ENCODE assay signal across 18 cellular contexts in the genomic region with DNA sequence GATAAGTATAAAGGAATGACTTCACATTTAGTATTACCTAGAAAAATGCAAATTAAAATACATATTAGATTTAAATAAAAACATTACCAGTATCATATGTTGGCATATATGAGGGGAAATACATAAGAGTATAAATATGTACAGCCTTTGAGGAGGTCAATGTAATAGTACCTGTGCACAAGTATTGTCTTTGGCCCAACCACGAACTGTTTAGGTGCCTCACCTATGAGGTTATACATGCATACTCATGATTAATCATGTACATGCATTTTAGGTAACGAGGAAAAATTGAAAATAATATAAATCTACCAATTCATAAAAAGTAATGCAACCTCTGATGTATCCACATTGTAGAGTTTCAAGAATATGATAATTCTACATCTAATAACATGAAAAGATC.
DNase-seq lines count a peak whose midpoint lies in the region; ATAC-seq, FAIRE-seq and TF ChIP-seq lines count a peak whose summit lies in the region.
"Had no signal": no experiment of that assay in that cellular context is flagged by ENCODE, and none has a peak within 500 bp of the region (broad histone marks: within the 10 kb centered on the region; RNA-seq: fewer than 3 reads in every experiment).

No MANE protein-coding gene starts in this region.

- H2BK5ac ChIP-seq in IMR-90 (ENCODE audit: low read depth, low read length, poor library complexity, severe bottlenecking), result peak overlapping the region; percentile 95

- peaks cover 24% of the 10 kb centered on the region for H3K4me1 ChIP-seq in A549
- H3K4me1 ChIP-seq in IMR-90 (ENCODE audit: control insufficient read depth, insufficient read depth, low read length), result peaks cover 6% of the 10 kb centered on the region; the same call in 1 of the 2 replicates
- peaks cover 23% of the 10 kb centered on the region for H3K4me1 ChIP-seq in skeletal muscle satellite cell (ENCODE audit: control insufficient read depth, insufficient read depth, low read length)
- peaks cover 0 to 8% (median 3%) of the 10 kb centered on the region in 4 donors for H3K4me1 ChIP-seq in sigmoid colon

- H3K9me3 ChIP-seq in A549 (peaks cover 20% of the 10 kb centered on the region; the same call in 2 of the 3 replicates), IMR-90 (ENCODE audit: control insufficient read depth, insufficient read depth, low read length) (no peaks in the 10 kb centered on the region), skeletal muscle satellite cell (replicated peaks; ENCODE audit: low read length) (no peaks in the 10 kb centered on the region), sigmoid colon (no peaks in the 10 kb centered on the region)

- H3K27me3 ChIP-seq in IMR-90 (ENCODE audit: control insufficient read depth, insufficient read depth, low read length) (no peaks in the 10 kb centered on the region), brain microvascular endothelial cell (replicated peaks) (no peaks in the 10 kb centered on the region), skeletal muscle satellite cell (ENCODE audit: control insufficient read depth, insufficient read depth, low read length) (no peaks in the 10 kb centered on the region), sigmoid colon (no peaks in the 10 kb centered on the region)

- TF ChIP-seq POLR2A in A549 (IDR thresholded peaks at IDR 0.05; ENCODE audit: low read length) (no peak), IMR-90 (IDR thresholded peaks at IDR 0.05; ENCODE audit: low read depth, low read length) (no peak), sigmoid colon (IDR thresholded peaks at IDR 0.05) (no peak)

- TF ChIP-seq EP300 in A549 (IDR thresholded peaks at IDR 0.05), result no peak
- no peak for TF ChIP-seq EP300 in sigmoid colon (IDR thresholded peaks at IDR 0.05)

- no peaks in the 10 kb centered on the region for H3K79me1 ChIP-seq in IMR-90 (ENCODE audit: low read depth in 1 of 2, low read length in 2 of 2)

- no peak overlapping the region for H4K91ac ChIP-seq in IMR-90 (ENCODE audit: insufficient read depth, low read depth, low read length)

- H3K27ac Mint-ChIP-seq in activated CD8-positive, alpha-beta T cell treated with anti-CD3 and anti-CD28 coated beads for 36 hours, result no peak overlapping the region
- H3K27ac Mint-ChIP-seq: B cell; CD4-positive, alpha-beta memory T cell; GM23338 had no signal

- H3K14ac ChIP-seq in IMR-90 (replicated peaks; ENCODE audit: low read depth, low read length), result no peak overlapping the region

- no TSS peak for BruUV-seq in IMR-90 (replicated peaks; lab: Mats Ljungman, UMichigan)

- 0 out of 2 replicates have a peak overlapping the region, but pooled peaks have one; percentile 89 for H2AK5ac ChIP-seq in IMR-90 (ENCODE audit: low read depth, low read length)

- no peak overlapping the region for H2AK9ac ChIP-seq in IMR-90 (replicated peaks; ENCODE audit: low read depth, low read length, poor library complexity)

- ATAC-seq in A549, result no peak
- no peak for ATAC-seq in IMR-90 (ENCODE audit: low read depth)
- ATAC-seq in activated CD8-positive, alpha-beta T cell treated with anti-CD3 and anti-CD28 coated beads for 36 hours, result no peak
- ATAC-seq: GM12878, GM23338, HepG2 had no signal

- TF ChIP-seq RAD21 in A549 (conservative IDR thresholded peaks at IDR 0.05 in 1 of 2, IDR thresholded peaks at IDR 0.05 in 1 of 2) (no peak), IMR-90 (IDR thresholded peaks at IDR 0.05; ENCODE audit: low read length) (no peak)

- H2BK15ac ChIP-seq in IMR-90 (ENCODE audit: low read depth, low read length), result peak overlapping the region; percentile 98; the same call in 2 of the 3 replicates

- dilution Hi-C loops in IMR-90 (cut with HindIII; ENCODE audit: low sequenced_read_pairs, unreplicated experiment), result no loop called here

- no peaks in the 10 kb centered on the region for H3K4me1 Mint-ChIP-seq in activated CD8-positive, alpha-beta T cell treated with anti-CD3 and anti-CD28 coated beads for 36 hours (ENCODE audit: low read depth)
- H3K4me1 Mint-ChIP-seq: B cell; CD4-positive, alpha-beta memory T cell had no signal

- TF ChIP-seq CTCF in A549 (IDR thresholded peaks at IDR 0.05) (no peak), IMR-90 (conservative IDR thresholded peaks at IDR 0.05; ENCODE audit: low read depth, low read length) (no peak), brain microvascular endothelial cell (IDR thresholded peaks at IDR 0.05; ENCODE audit: low read depth, low read length, missing control alignments) (no peak), sigmoid colon (IDR thresholded peaks at IDR 0.05) (no peak)
- TF ChIP-seq CTCF in activated CD8-positive, alpha-beta T cell treated with anti-CD3 and anti-CD28 coated beads for 36 hours (IDR thresholded peaks at IDR 0.05), result no peak

- peak overlapping the region in 1 of 2 experiments; percentile 55; a peak in 1 of 4 replicates for H4K8ac ChIP-seq in IMR-90 (ENCODE audit: low read depth in 2 of 2, low read length in 2 of 2)

- no peak overlapping the region for H3K4ac ChIP-seq in IMR-90 (ENCODE audit: low read depth, low read length)

- intact Hi-C loops in IMR-90 (cut with micrococcal nuclease) (loop anchor here (2.0 kb wide), 1 partner anchor 181 kb away; no protein-coding TSS in a partner anchor), sigmoid colon (cut with DNase I) (no loop called here)
- intact Hi-C loops in activated CD8-positive, alpha-beta T cell treated with anti-CD3 and anti-CD28 coated beads for 36 hours (cut with micrococcal nuclease), result no loop called here

- no peaks in the 10 kb centered on the region for H3K9me1 ChIP-seq in IMR-90 (ENCODE audit: insufficient read depth, low read length)

- H4K5ac ChIP-seq in IMR-90 (ENCODE audit: low read depth, low read length), result peak overlapping the region; percentile 78

- POLR2A ChIA-PET in A549 (lab: Yijun Ruan, JAX) (no interaction called here), IMR-90 (lab: Charles Lee; ENCODE audit: unreplicated experiment) (no interaction called here)
- POLR2A ChIA-PET in activated CD8-positive, alpha-beta T cell treated with anti-CD3 and anti-CD28 coated beads for 36 hours (lab: Charles Lee), result no interaction called here

- CTCF ChIA-PET in A549 (lab: Yijun Ruan, JAX) (interaction anchor here (4.0 kb wide), 1 partner anchor 311 kb away, joined by 22 read pairs; no protein-coding TSS in a partner anchor), IMR-90 (lab: Yijun Ruan, JAX) (no interaction called here)
- CTCF ChIA-PET in activated CD8-positive, alpha-beta T cell treated with anti-CD3 and anti-CD28 coated beads for 36 hours (lab: Charles Lee), result no interaction called here

- H2BK120ac ChIP-seq in IMR-90 (ENCODE audit: low read depth, low read length), result no peak overlapping the region

- H2AFZ ChIP-seq in IMR-90 (replicated peaks; ENCODE audit: low read length, poor library complexity), result no peak overlapping the region
- H2AFZ ChIP-seq: GM23338 had no signal

- no peak overlapping the region for H3K4me3 ChIP-seq in A549
- no peak overlapping the region for H3K4me3 ChIP-seq in IMR-90 (ENCODE audit: insufficient read depth, low read depth, low read length)
- no peak overlapping the region for H3K4me3 ChIP-seq in brain microvascular endothelial cell (ENCODE audit: low read depth, low read length)
- H3K4me3 ChIP-seq in skeletal muscle satellite cell (ENCODE audit: low read length), result no peak overlapping the region
- H3K4me3 ChIP-seq in sigmoid colon, result no peak overlapping the region
- H3K4me3 ChIP-seq: GM12878, GM23338 had no signal

- H3K4me2 ChIP-seq in A549 (peak overlapping the region; percentile 61; the same call in 2 of the 3 replicates), IMR-90 (ENCODE audit: low read depth, low read length) (no peak overlapping the region), skeletal muscle satellite cell (ENCODE audit: low read length) (no peak overlapping the region)
- H3K4me2 ChIP-seq: GM23338 had no signal

- no peak for FAIRE-seq in A549 (lab: Jason Lieb, UNC)
- FAIRE-seq: GM12878, GM18507, HepG2, HTR-8/SVneo had no signal

- no peaks in the 10 kb centered on the region for H3K36me3 Mint-ChIP-seq in activated CD8-positive, alpha-beta T cell treated with anti-CD3 and anti-CD28 coated beads for 36 hours (ENCODE audit: low read depth)
- H3K36me3 Mint-ChIP-seq: CD4-positive, alpha-beta memory T cell had no signal

- 92% methylated on average over 2 of the region's 2 CpGs for WGBS in A549 (ENCODE audit: missing lambda C conversion rate)
- WGBS in IMR-90 (ENCODE audit: extremely low coverage in 2 of 2, insufficient read length in 1 of 2), 2 experiments, result no CpG with 5 or more reads among the region's 2 CpGs
- WGBS in sigmoid colon, 2 donors, result 80 to 84% methylated on average over 2 of the region's 2 CpGs

- no peak overlapping the region for H3K9ac ChIP-seq in IMR-90 (ENCODE audit: low read depth, low read length)
- H3K9ac ChIP-seq in skeletal muscle satellite cell (ENCODE audit: low read depth, low read length), result peak overlapping the region; percentile 37

- no peaks in the 10 kb centered on the region for H4K20me1 ChIP-seq in IMR-90 (ENCODE audit: insufficient read depth, low read length)

- H3K4me3 Mint-ChIP-seq in activated CD8-positive, alpha-beta T cell treated with anti-CD3 and anti-CD28 coated beads for 36 hours, result no peak overlapping the region
- H3K4me3 Mint-ChIP-seq: B cell; CD4-positive, alpha-beta memory T cell; GM23338 had no signal

- in situ Hi-C loops in IMR-90 (cut with MboI; ENCODE audit: low sequenced_read_pairs), result no loop called here
- in situ Hi-C loops in brain microvascular endothelial cell (cut with HindIII; ENCODE audit: low pct_ligation_motif_present, low sequenced_read_pairs), result no loop called here

- DNase-seq in A549 (ENCODE audit: low read depth in 1 of 2, low spot score in 1 of 2), result no peak
- DNase-seq in IMR-90, result no peak
- DNase-seq in brain microvascular endothelial cell, result no peak
- DNase-seq in central memory CD4-positive, alpha-beta T cell, result no peak
- DNase-seq in sigmoid colon, result no peak
- no peak for DNase-seq in activated CD8-positive, alpha-beta T cell treated with anti-CD3 and anti-CD28 coated beads for 36 hours
- DNase-seq: 8988T; C1 segment of cervical spinal cord; CD4-positive, alpha-beta memory T cell; DMS79; H7 had no signal

- H3K18ac ChIP-seq in IMR-90 (ENCODE audit: low read depth, low read length), result peak overlapping the region; percentile 98; the same call in 1 of the 2 replicates

- peak overlapping the region; percentile 77 to 80 for H3K27ac ChIP-seq in A549
- H3K27ac ChIP-seq in IMR-90 (ENCODE audit: insufficient read depth, low read length), result no peak overlapping the region
- H3K27ac ChIP-seq in brain microvascular endothelial cell, result peak overlapping the region; percentile 87
- no peak overlapping the region for H3K27ac ChIP-seq in sigmoid colon

- H2BK20ac ChIP-seq in IMR-90 (ENCODE audit: low read depth, low read length), result peak overlapping the region; percentile 76; the same call in 1 of the 2 replicates

- H3K27me3 Mint-ChIP-seq in activated CD8-positive, alpha-beta T cell treated with anti-CD3 and anti-CD28 coated beads for 36 hours, result no peaks in the 10 kb centered on the region
- H3K27me3 Mint-ChIP-seq: B cell; CD4-positive, alpha-beta memory T cell had no signal

- peaks cover 4% of the 10 kb centered on the region for H3K9me3 Mint-ChIP-seq in activated CD8-positive, alpha-beta T cell treated with anti-CD3 and anti-CD28 coated beads for 36 hours
- H3K9me3 Mint-ChIP-seq: GM23338 had no signal

- H3K36me3 ChIP-seq in IMR-90 (ENCODE audit: control insufficient read depth, insufficient read depth, low read length), result no peaks in the 10 kb centered on the region
- H3K36me3 ChIP-seq in brain microvascular endothelial cell (replicated peaks), result no peaks in the 10 kb centered on the region
- H3K36me3 ChIP-seq in skeletal muscle satellite cell (ENCODE audit: insufficient read depth, low read length), result no peaks in the 10 kb centered on the region
- H3K36me3 ChIP-seq in sigmoid colon, result no peaks in the 10 kb centered on the region

- no peak overlapping the region for H3K23ac ChIP-seq in IMR-90 (ENCODE audit: low read depth, low read length)

- H3K56ac ChIP-seq in IMR-90 (ENCODE audit: extremely low read depth, insufficient read depth, low read length), result no peak overlapping the region

Comparison
In these comparisons a context has a peak if more than half of its experiments do, and no peak if none do; other contexts are left out.
1. H3K27ac ChIP-seq: peak in A549 (2 of 2) and brain microvascular endothelial cell (single experiment); none in IMR-90 (single experiment) and sigmoid colon (0 of 4).